In genomic region chr7:87151701-87152111, GRCh38 we compare ENCODE assay signal across 8 cellular contexts. TPM values are rescaled to one million over a fixed set of nuclear protein-coding genes. Genes with fewer than 3 reads are reported as not detected.
DNase-seq lines count a peak whose midpoint lies in the region; ATAC-seq, FAIRE-seq and TF ChIP-seq lines count a peak whose summit lies in the region.

No MANE protein-coding gene starts in this region.

- H3K23ac ChIP-seq in IMR-90 (ENCODE audit: low read depth, low read length) = peak overlapping the region; percentile 61

- H4K91ac ChIP-seq in IMR-90 (ENCODE audit: insufficient read depth, low read depth, low read length) = peak overlapping the region; percentile 80

- peaks cover 21% of the 10 kb centered on the region for H4K20me1 ChIP-seq in IMR-90 (ENCODE audit: insufficient read depth, low read length)

- no peaks in the 10 kb centered on the region for H3K36me3 ChIP-seq in IMR-90 (ENCODE audit: control insufficient read depth, insufficient read depth, low read length)
- H3K36me3 ChIP-seq in brain microvascular endothelial cell (replicated peaks) = no peaks in the 10 kb centered on the region

- no peak for DNase-seq in D721Med (ENCODE audit: insufficient read length, low spot score)
- DNase-seq in IMR-90 = no peak
- no peak for DNase-seq in brain microvascular endothelial cell
- no peak for DNase-seq in HTR-8/SVneo (ENCODE audit: insufficient read length, low spot score)
- DNase-seq in H4 (ENCODE audit: low spot score) = no peak
- DNase-seq in NCI-H2081 (lab: John Stamatoyannopoulos, UW) = no peak

- H3K56ac ChIP-seq in IMR-90 (ENCODE audit: extremely low read depth, insufficient read depth, low read length) = peak overlapping the region; percentile 88

- CTCF ChIA-PET in IMR-90 (lab: Yijun Ruan, JAX) = interaction anchor here (0.6 to 0.9 kb wide), 3 partner anchors 20 to 262 kb away, joined by 3 to 8 read pairs (median 3); no protein-coding TSS in a partner anchor

- H3K4me1 ChIP-seq in IMR-90 (ENCODE audit: control insufficient read depth, insufficient read depth, low read length) (no peaks in the 10 kb centered on the region), mononuclear cell (ENCODE audit: insufficient read depth, low read length) (peaks cover 12% of the 10 kb centered on the region)

- peak overlapping the region; percentile 78 for H3K14ac ChIP-seq in IMR-90 (replicated peaks; ENCODE audit: low read depth, low read length)

- no peaks in the 10 kb centered on the region for H3K9me1 ChIP-seq in IMR-90 (ENCODE audit: insufficient read depth, low read length)

- BruUV-seq in IMR-90 (replicated peaks; lab: Mats Ljungman, UMichigan) = no TSS peak

- POLR2A ChIA-PET in IMR-90 (lab: Charles Lee; ENCODE audit: unreplicated experiment) = no interaction called here

- H3K79me1 ChIP-seq in IMR-90 (ENCODE audit: low read depth in 1 of 2, low read length in 2 of 2) = peaks cover 5 to 7% of the 10 kb centered on the region in 2 experiments; a peak in 1 of 4 replicates

- peak overlapping the region; percentile 76 for H4K5ac ChIP-seq in IMR-90 (ENCODE audit: low read depth, low read length)

- FAIRE-seq in D721Med (lab: Jason Lieb, UNC) = peak; percentile 73
- FAIRE-seq in HTR-8/SVneo (lab: Jason Lieb, UNC) = no peak

- TF ChIP-seq CTCF in D721Med (IDR thresholded peaks at IDR 0.05; ENCODE audit: insufficient read depth, missing control alignments) (no peak), IMR-90 (conservative IDR thresholded peaks at IDR 0.05; ENCODE audit: low read depth, low read length) (no peak), brain microvascular endothelial cell (IDR thresholded peaks at IDR 0.05; ENCODE audit: low read depth, low read length, missing control alignments) (no peak)

- H2BK20ac ChIP-seq in IMR-90 (ENCODE audit: low read depth, low read length) = 0 out of 2 replicates have a peak overlapping the region, but pooled peaks have one; percentile 35

- TF ChIP-seq RAD21 in IMR-90 (IDR thresholded peaks at IDR 0.05; ENCODE audit: low read length) = no peak

- H3K4ac ChIP-seq in IMR-90 (ENCODE audit: low read depth, low read length) = peak overlapping the region; percentile 90

- H2AK5ac ChIP-seq in IMR-90 (ENCODE audit: low read depth, low read length) = 0 out of 2 replicates have a peak overlapping the region, but pooled peaks have one; percentile 31

- H3K4me3 ChIP-seq in IMR-90 (ENCODE audit: insufficient read depth, low read depth, low read length) (peak overlapping the region; percentile 81), brain microvascular endothelial cell (ENCODE audit: low read depth, low read length) (peak overlapping the region; percentile 83), mononuclear cell (ENCODE audit: low read length) (peak overlapping the region; percentile 80)

- H3K18ac ChIP-seq in IMR-90 (ENCODE audit: low read depth, low read length) = 0 out of 2 replicates have a peak overlapping the region, but pooled peaks have one; percentile 62

- in situ Hi-C loops in IMR-90 (cut with MboI; ENCODE audit: low sequenced_read_pairs) (no loop called here), brain microvascular endothelial cell (cut with HindIII; ENCODE audit: low pct_ligation_motif_present, low sequenced_read_pairs) (no loop called here)

- no peaks in the 10 kb centered on the region for H3K9me3 ChIP-seq in IMR-90 (ENCODE audit: control insufficient read depth, insufficient read depth, low read length)
- H3K9me3 ChIP-seq in mononuclear cell (ENCODE audit: low read depth, low read length) = no peaks in the 10 kb centered on the region

- H2BK5ac ChIP-seq in IMR-90 (ENCODE audit: low read depth, low read length, poor library complexity, severe bottlenecking) = peak overlapping the region; percentile 93

- peak overlapping the region; percentile 87 for H2AK9ac ChIP-seq in IMR-90 (replicated peaks; ENCODE audit: low read depth, low read length, poor library complexity)

- H3K27ac ChIP-seq in IMR-90 (ENCODE audit: insufficient read depth, low read length) (peak overlapping the region; percentile 89), brain microvascular endothelial cell (peak overlapping the region; percentile 88)

- peak overlapping the region; percentile 100 for H2AFZ ChIP-seq in IMR-90 (replicated peaks; ENCODE audit: low read length, poor library complexity)

- no peak for TF ChIP-seq POLR2A in IMR-90 (IDR thresholded peaks at IDR 0.05; ENCODE audit: low read depth, low read length)

- H3K27me3 ChIP-seq in IMR-90 (ENCODE audit: control insufficient read depth, insufficient read depth, low read length) (no peaks in the 10 kb centered on the region), brain microvascular endothelial cell (replicated peaks) (no peaks in the 10 kb centered on the region), mononuclear cell (ENCODE audit: insufficient read depth, low read length) (no peaks in the 10 kb centered on the region)

- peak overlapping the region; percentile 92 for H3K4me2 ChIP-seq in IMR-90 (ENCODE audit: low read depth, low read length)

- dilution Hi-C loops in IMR-90 (cut with HindIII; ENCODE audit: low sequenced_read_pairs, unreplicated experiment) = no loop called here

- 0% methylated on average over 6 of the region's 13 CpGs; no CpG with 5 or more reads in 1 of the 2 experiments for WGBS in IMR-90 (ENCODE audit: extremely low coverage in 2 of 2, insufficient read length in 1 of 2), 2 experiments

- H2BK120ac ChIP-seq in IMR-90 (ENCODE audit: low read depth, low read length) = peak overlapping the region; percentile 15

- intact Hi-C loops in IMR-90 (cut with micrococcal nuclease) = loop anchor here (1.0 to 10.0 kb wide), 5 partner anchors 68 to 723 kb away; partner anchors contain the start of genes CROT, DBF4, SLC25A40 and TMEM243

- H2BK15ac ChIP-seq in IMR-90 (ENCODE audit: low read depth, low read length) = peak overlapping the region; percentile 92; the same call in 2 of the 3 replicates

- ATAC-seq in GM21515 (IDR thresholded peaks at IDR 0.05; ENCODE audit: unreplicated experiment) (peak; percentile 35), IMR-90 (ENCODE audit: low read depth) (peak; percentile 30)

- H3K9ac ChIP-seq in IMR-90 (ENCODE audit: low read depth, low read length) = peak overlapping the region; percentile 92

- peak overlapping the region; percentile 94 to 96 for H4K8ac ChIP-seq in IMR-90 (ENCODE audit: low read depth in 2 of 2, low read length in 2 of 2)

TF ChIP-seq in IMR-90, 13 proteins besides CTCF, POLR2A, EP300 and RAD21:
- TF ChIP-seq USF2 (IDR thresholded peaks at IDR 0.05; ENCODE audit: low read depth, low read length) (no peak), FOS (IDR thresholded peaks at IDR 0.05; ENCODE audit: low read depth, low read length) (no peak), CEBPB (IDR thresholded peaks at IDR 0.05; ENCODE audit: low read depth, low read length) (no peak), NFE2L2 (IDR thresholded peaks at IDR 0.05; ENCODE audit: low read depth, low read length) (no peak), MAZ (IDR thresholded peaks at IDR 0.05; ENCODE audit: borderline replicate concordance, low read depth, low read length) (no peak), SMC3 (IDR thresholded peaks at IDR 0.05; ENCODE audit: low read depth, low read length) (no peak), RFX5 (IDR thresholded peaks at IDR 0.05; ENCODE audit: low read depth, low read length) (no peak), CHD1 (IDR thresholded peaks at IDR 0.05; ENCODE audit: low read depth, low read length) (no peak), MAFK (IDR thresholded peaks at IDR 0.05; ENCODE audit: low read depth, low read length) (no peak), RCOR1 (IDR thresholded peaks at IDR 0.05; ENCODE audit: insufficient replicate concordance, low read length) (no peak), ELK1 (IDR thresholded peaks at IDR 0.05; ENCODE audit: borderline replicate concordance, low read depth, low read length) (no peak), MXI1 (IDR thresholded peaks at IDR 0.05; ENCODE audit: borderline replicate concordance, low read depth, low read length) (no peak)

RNA-seq across cellular contexts. Expression of gene DMTF1, which starts 0.5 kb away (rescaled TPM):
- total RNA-seq in IMR-90 (2012; rRNA removed) (59.0 and 69.7 TPM in 2 replicates), mononuclear cell (129 TPM)
- polyA plus RNA-seq in IMR-90 (2012; rRNA removed) = 58.3 and 69.0 TPM in 2 replicates
- 5.1 and 7.9 TPM in 2 replicates for polyA plus RNA-seq in IMR-90 (2012; cell fraction: cytosol; rRNA removed)
- 87.2 and 681 TPM in 2 replicates for polyA plus RNA-seq in IMR-90 (2012; cell fraction: nucleus; rRNA removed; ENCODE audit: low replicate concordance)
- 15.0 and 33.3 TPM in 2 replicates for total RNA-seq in H4 (2014; rRNA removed; shearing (Covaris generic))
